In the genomic region with DNA sequence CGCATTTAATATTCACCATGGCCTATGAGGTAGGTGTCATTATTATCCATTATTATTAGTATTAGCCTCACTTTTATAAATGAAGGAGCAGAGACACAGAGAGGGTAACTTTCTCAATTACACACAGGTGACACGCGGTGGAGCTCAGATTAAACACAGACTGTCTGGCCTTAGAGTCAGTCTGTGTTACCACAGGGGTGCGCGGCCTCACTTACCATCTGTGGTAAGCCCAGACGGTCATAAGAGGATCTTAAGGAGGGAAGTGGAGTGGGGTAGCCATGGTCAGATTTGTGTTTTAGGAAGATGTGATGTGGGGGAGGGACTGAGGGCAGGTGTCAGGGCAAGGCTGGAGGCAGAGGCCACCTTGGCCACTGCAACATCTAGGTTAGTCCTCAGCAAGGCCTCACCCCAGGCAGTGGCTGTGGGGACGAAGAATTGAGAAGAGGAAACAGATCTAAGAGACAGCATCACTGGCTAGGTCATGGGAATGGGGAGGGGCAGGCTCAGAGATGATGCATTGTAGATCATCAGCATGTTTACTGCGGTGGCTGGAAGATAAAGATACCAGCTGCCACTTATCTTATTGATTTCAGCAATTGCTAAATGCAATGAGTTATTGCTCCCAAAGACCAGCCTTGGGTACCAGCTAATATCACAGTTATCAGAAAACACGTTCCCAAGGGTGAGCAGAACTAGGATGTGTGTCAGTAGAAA, we compare ENCODE assay signal across 23 cellular contexts.
"Had no signal": no experiment of that assay in that cellular context is flagged by ENCODE, and none has a peak within 500 bp of the region (broad histone marks: within the 10 kb centered on the region; RNA-seq: fewer than 3 reads in every experiment).

No MANE protein-coding gene starts in this region.

- H3K27me3 ChIP-seq: suprapubic skin, transverse colon, vagina had no signal

- H3K36me3 ChIP-seq: heart right ventricle, left lung, suprapubic skin, transverse colon, vagina had no signal

- ATAC-seq: activated T-helper 17 cell treated with anti-CD3 and anti-CD28 coated beads, Interleukin-2, amount 50 U/mL, for 72 hours; left lung; naive thymus-derived CD4-positive, alpha-beta T cell; stimulated activated effector memory CD8-positive, alpha-beta T cell treated with anti-CD3 and anti-CD28 coated beads, Interleukin-12 subunit alpha, Interleukin-12 subunit beta, amount 100 ng/mL, for 72 hours; stimulated activated naive CD8-positive, alpha-beta T cell treated with anti-CD3 and anti-CD28 coated beads, Interleukin-15, amount 100 ng/mL, for 72 hours; T-helper 17 cell had no signal

- DNase-seq: activated CD4-positive, alpha-beta T cell treated with anti-CD3 and anti-CD28 coated beads for 4 hours; activated CD4-positive, alpha-beta T cell treated with anti-CD3 and anti-CD28 coated beads, Interleukin-2, amount 50 U/mL, for 48 hours; activated CD4-positive, CD25-positive, alpha-beta regulatory T cell; activated naive CD4-positive, alpha-beta T cell; activated naive CD8-positive, alpha-beta T cell treated with anti-CD3 and anti-CD28 coated beads for 36 hours; activated T-cell treated with anti-CD3 and anti-CD28 coated beads, Interleukin-2, amount 50 U/mL, for 24 hours; amniotic stem cell; cerebellar nuclear complex; effector CD4-positive, alpha-beta T cell; heart right ventricle; kidney; naive thymus-derived CD4-positive, alpha-beta T cell; stimulated activated CD4-positive, alpha-beta T cell treated with anti-CD3 and anti-CD28 coated beads, Interleukin-1b, Interleukin-23, amount 100 ng/mL, for 48 hours; stimulated activated naive CD8-positive, alpha-beta T cell treated with anti-CD3 and anti-CD28 coated beads, Interleukin-15, amount 100 ng/mL, for 72 hours; SW 1271; T-helper 17 cell; transverse colon had no signal

- H3K9me3 ChIP-seq: heart right ventricle, left lung, suprapubic skin, transverse colon, vagina had no signal

- H3K4me3 ChIP-seq: heart right ventricle, left lung, lung, suprapubic skin, transverse colon, vagina had no signal

- H3K4me1 ChIP-seq: heart right ventricle, left lung, suprapubic skin, transverse colon, vagina had no signal

- H3K27ac ChIP-seq: heart right ventricle, left lung, suprapubic skin, transverse colon, vagina had no signal
